1 cellular context compared by ENCODE assay signal in the genomic region with DNA sequence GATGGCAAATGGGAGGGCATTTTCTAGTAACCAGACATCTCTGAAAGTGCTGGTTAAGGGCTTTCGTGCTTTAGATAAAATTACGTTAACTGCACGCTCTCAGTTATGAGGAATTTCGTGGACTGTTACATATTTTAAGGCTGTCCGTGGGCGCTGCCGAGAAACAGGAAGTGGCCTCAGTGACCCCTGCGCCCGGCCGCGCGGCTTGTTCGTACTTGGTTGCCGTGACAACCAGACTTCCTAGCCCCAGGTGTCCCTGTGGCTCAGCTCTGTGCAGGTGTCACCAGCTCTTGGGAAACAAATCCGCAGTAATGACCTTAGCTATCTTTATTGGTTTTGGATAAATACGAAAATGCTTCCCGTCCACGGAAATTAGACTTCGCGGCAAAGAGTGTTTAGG.
TF ChIP-seq lines count a peak whose summit lies in the region.

No MANE protein-coding gene starts in this region.

TF ChIP-seq in HepG2, 621 proteins besides CTCF, POLR2A, EP300 and RAD21 (continued from another document):
- no peak for TF ChIP-seq JUND (CRISPR knock-in tag; IDR thresholded peaks at IDR 0.05)
